14 cellular contexts compared by ENCODE assay signal in the genomic region with DNA sequence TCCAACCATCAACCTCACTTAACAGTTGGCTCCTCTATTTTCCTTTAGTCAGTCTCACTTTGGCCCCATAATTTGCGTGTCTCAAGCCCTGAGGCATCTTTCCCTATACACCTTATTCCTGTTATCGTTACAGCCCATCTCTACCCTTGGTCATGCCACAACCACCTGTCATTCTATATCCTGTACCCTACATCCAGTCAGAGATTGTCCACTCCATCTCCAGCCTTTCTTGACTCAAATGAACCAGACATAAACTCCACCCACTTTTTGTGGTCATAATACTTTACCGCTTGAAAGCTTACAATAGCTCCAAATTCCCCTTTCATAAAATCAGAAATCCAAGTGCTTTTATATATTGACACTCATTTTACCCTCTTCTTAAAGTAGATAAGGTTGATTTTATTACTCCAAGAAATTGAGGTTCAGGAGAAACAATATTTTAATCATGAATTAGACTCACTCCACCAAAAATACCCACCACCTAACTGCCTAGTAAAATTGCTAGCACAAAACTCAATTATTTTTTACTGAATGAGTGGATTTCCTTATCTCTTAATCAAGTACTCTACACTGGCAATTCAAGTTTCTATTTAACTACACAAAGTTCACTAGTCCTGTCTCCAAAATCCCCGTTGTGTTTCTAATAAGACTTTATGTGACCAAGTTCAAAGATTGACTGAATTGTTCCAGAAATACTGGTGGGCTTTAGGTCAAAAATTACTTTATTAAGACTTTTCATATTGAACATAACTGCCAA. TPM values are rescaled to one million over a fixed set of nuclear protein-coding genes. Genes with fewer than 3 reads are reported as not detected.
DNase-seq lines count a peak whose midpoint lies in the region; ATAC-seq and TF ChIP-seq lines count a peak whose summit lies in the region.
"Had no signal": no experiment of that assay in that cellular context is flagged by ENCODE, and none has a peak within 500 bp of the region (broad histone marks: within the 10 kb centered on the region; RNA-seq: fewer than 3 reads in every experiment).

No MANE protein-coding gene starts in this region.

- peaks cover 59% of the 10 kb centered on the region for H3K4me1 ChIP-seq in CD4-positive, CD25-positive, alpha-beta regulatory T cell (ENCODE audit: control insufficient read depth, insufficient read depth, low read length, poor library complexity, severe bottlenecking)
- peaks cover 6% of the 10 kb centered on the region for H3K4me1 ChIP-seq in left ventricle myocardium inferior

- H3K4me3 Mint-ChIP-seq in CD4-positive, CD25-positive, alpha-beta regulatory T cell, result peak overlapping the region; percentile 49 to 88 (median 70)

- intact Hi-C loops in left ventricle myocardium inferior (cut with micrococcal nuclease), result no loop called here

- H3K4me3 ChIP-seq in CD4-positive, CD25-positive, alpha-beta regulatory T cell (ENCODE audit: low read depth, low read length), result peak overlapping the region; percentile 74
- no peak overlapping the region for H3K4me3 ChIP-seq in left ventricle myocardium inferior
- H3K4me3 ChIP-seq: mucosa of descending colon, PC-9 had no signal

- H3K27ac Mint-ChIP-seq in CD4-positive, CD25-positive, alpha-beta regulatory T cell, result peak overlapping the region; percentile 85 to 94 (median 86)
- peak overlapping the region; percentile 90 to 92 for H3K27ac Mint-ChIP-seq in activated naive CD4-positive, alpha-beta T cell treated with anti-CD3 and anti-CD28 coated beads, Interleukin-2, amount 50 U/mL, for 72 hours

- peaks cover 0 to 15% (median 7%) of the 10 kb centered on the region in 7 donors for H3K9me3 Mint-ChIP-seq in CD4-positive, CD25-positive, alpha-beta regulatory T cell
- H3K9me3 Mint-ChIP-seq in activated naive CD4-positive, alpha-beta T cell treated with anti-CD3 and anti-CD28 coated beads, Interleukin-2, amount 50 U/mL, for 72 hours, result peaks cover 7 to 13% of the 10 kb centered on the region in 2 donors

- peak overlapping the region; percentile 78 for H3K27ac ChIP-seq in CD4-positive, CD25-positive, alpha-beta regulatory T cell (ENCODE audit: insufficient read depth, low read length, poor library complexity, severe bottlenecking)
- no peak overlapping the region for H3K27ac ChIP-seq in left ventricle myocardium inferior (replicated peaks)
- H3K27ac ChIP-seq: PC-9 had no signal

- no peaks in the 10 kb centered on the region for H3K27me3 Mint-ChIP-seq in CD4-positive, CD25-positive, alpha-beta regulatory T cell

- H3K36me3 Mint-ChIP-seq in CD4-positive, CD25-positive, alpha-beta regulatory T cell, result peaks cover 22% of the 10 kb centered on the region
- peaks cover 16 to 27% of the 10 kb centered on the region in 2 donors for H3K36me3 Mint-ChIP-seq in activated naive CD4-positive, alpha-beta T cell treated with anti-CD3 and anti-CD28 coated beads, Interleukin-2, amount 50 U/mL, for 72 hours

- peak in 1 of 2 donors; percentile 26 for ATAC-seq in CD4-positive, CD25-positive, alpha-beta regulatory T cell (ENCODE audit: low read depth in 2 of 2)
- ATAC-seq in GM18511 (IDR thresholded peaks at IDR 0.05; ENCODE audit: unreplicated experiment) (peak; percentile 72), HG03097 (IDR thresholded peaks at IDR 0.05; ENCODE audit: low FRiP score, unreplicated experiment) (peak; percentile 56), HG02623 (IDR thresholded peaks at IDR 0.05; ENCODE audit: unreplicated experiment) (no peak)
- peak; percentile 73 to 81 for ATAC-seq in activated naive CD4-positive, alpha-beta T cell treated with anti-CD3 and anti-CD28 coated beads, Interleukin-2, amount 50 U/mL, for 72 hours

- H3K27me3 ChIP-seq in CD4-positive, CD25-positive, alpha-beta regulatory T cell (ENCODE audit: control insufficient read depth, insufficient read depth, low read length), result no peaks in the 10 kb centered on the region
- no peaks in the 10 kb centered on the region for H3K27me3 ChIP-seq in left ventricle myocardium inferior (ENCODE audit: low read depth)

- H3K36me3 ChIP-seq in CD4-positive, CD25-positive, alpha-beta regulatory T cell (ENCODE audit: control insufficient read depth, insufficient read depth, low read length), result peaks cover 12% of the 10 kb centered on the region
- no peaks in the 10 kb centered on the region for H3K36me3 ChIP-seq in left ventricle myocardium inferior

- H3K9me3 ChIP-seq in CD4-positive, CD25-positive, alpha-beta regulatory T cell (ENCODE audit: control insufficient read depth in 2 of 2, low read length in 2 of 2), result peaks cover 0 to 10% of the 10 kb centered on the region in 2 experiments
- peaks cover 4% of the 10 kb centered on the region for H3K9me3 ChIP-seq in left ventricle myocardium inferior (replicated peaks)

- no peak for TF ChIP-seq CTCF in left ventricle myocardium inferior (IDR thresholded peaks at IDR 0.05; ENCODE audit: borderline replicate concordance)

- peaks cover 29 to 62% (median 42%) of the 10 kb centered on the region in 4 donors for H3K4me1 Mint-ChIP-seq in CD4-positive, CD25-positive, alpha-beta regulatory T cell

- DNase-seq in CD4-positive, CD25-positive, alpha-beta regulatory T cell, result peak in 2 of 3 donors; percentile 21 to 65
- DNase-seq in activated naive CD4-positive, alpha-beta T cell treated with anti-CD3 and anti-CD28 coated beads, Interleukin-2, amount 50 U/mL, for 72 hours (ENCODE audit: low spot score in 2 of 2), result no peak
- no peak for DNase-seq in activated effector memory CD4-positive, alpha-beta T cell treated with Interleukin-2 at 50 U/mL for 16 hours
- DNase-seq in left ventricle myocardium inferior (no peak), NCI-H82 (lab: John Stamatoyannopoulos, UW) (no peak)
- DNase-seq: foreskin fibroblast; mucosa of descending colon; MV-4-11; PC-9; stimulated activated naive CD4-positive, alpha-beta T cell treated with Interleukin-2 at 50 U/mL for 16 hours had no signal

RNA-seq across cellular contexts. Expression of a gene that starts 9.1 kb away (rescaled TPM):
- 366 TPM for total RNA-seq in CD4-positive, CD25-positive, alpha-beta regulatory T cell
- polyA plus RNA-seq in CD4-positive, CD25-positive, alpha-beta regulatory T cell, result 100 to 1,000 TPM in 1 of 4 donors, 10 to 100 TPM in 3; 80.8 to 109 (median 93.6) TPM
- 10 to 100 TPM; 19.0 to 38.6 TPM for total RNA-seq in activated naive CD4-positive, alpha-beta T cell treated with anti-CD3 and anti-CD28 coated beads, Interleukin-2, amount 50 U/mL, for 72 hours
- not detected for total RNA-seq in left ventricle myocardium inferior
- total RNA-seq: PC-9, pulmonary artery endothelial cell had no signal

Comparison
In these comparisons a context has a peak if more than half of its experiments do, and no peak if none do; other contexts are left out.
1. DNase-seq: peak in CD4-positive, CD25-positive, alpha-beta regulatory T cell (2 of 3); none in activated naive CD4-positive, alpha-beta T cell treated with anti-CD3 and anti-CD28 coated beads, Interleukin-2, amount 50 U/mL, for 72 hours (0 of 2), activated effector memory CD4-positive, alpha-beta T cell treated with Interleukin-2 at 50 U/mL for 16 hours (single experiment), left ventricle myocardium inferior (single experiment) and NCI-H82 (single experiment).
2. RNA of a gene that starts 9.1 kb away (total RNA-seq): 366 TPM in CD4-positive, CD25-positive, alpha-beta regulatory T cell (single experiment) and 19.0 to 38.6 TPM in activated naive CD4-positive, alpha-beta T cell treated with anti-CD3 and anti-CD28 coated beads, Interleukin-2, amount 50 U/mL, for 72 hours; not detected in left ventricle myocardium inferior (single experiment); every median in the first group is over 10 times any median in the second.